Comparison of ENCODE assay signal across 8 cellular contexts in genomic region chr7:122836286-122836685, GRCh38. TPM values are rescaled to one million over a fixed set of nuclear protein-coding genes. Genes with fewer than 3 reads are reported as not detected.
"Had no signal": no experiment of that assay in that cellular context is flagged by ENCODE, and none has a peak within 500 bp of the region (broad histone marks: within the 10 kb centered on the region; RNA-seq: fewer than 3 reads in every experiment).

No MANE protein-coding gene starts in this region.

RNA-seq across cellular contexts. Expression of gene CADPS2, which starts 50.0 kb away (rescaled TPM):
- total RNA-seq: activated naive CD4-positive, alpha-beta T cell treated with anti-CD3 and anti-CD28 coated beads for 36 hours; activated naive CD4-positive, alpha-beta T cell treated with anti-CD3 and anti-CD28 coated beads, Interleukin-2, amount 50 U/mL, for 72 hours; activated naive CD8-positive, alpha-beta T cell treated with anti-CD3 and anti-CD28 coated beads for 36 hours; activated naive CD8-positive, alpha-beta T cell treated with anti-CD3 and anti-CD28 coated beads, Interleukin-2, amount 10 ng/mL, durations not matched to agents 7 days and 5 days; activated T-cell treated with anti-CD3 and anti-CD28 coated beads, Interleukin-2, amount 50 U/mL, for 72 hours; activated T-helper 1 cell treated with anti-CD3 and anti-CD28 coated beads, Interleukin-12 subunit alpha, Interleukin-12 subunit beta, Interleukin-2, Interleukin-4 antibody, amounts not matched to agents 30 ng/mL and 10 ng/mL and 1 ng/mL, durations not matched to agents 14 hours and 24 hours and 36 hours; activated T-helper 17 cell treated with anti-CD3 and anti-CD28 coated beads, Interleukin-2, amount 50 U/mL, for 72 hours; activated T-helper 2 cell treated with anti-CD3 and anti-CD28 coated beads, Interferon-gamma antibody, Interleukin-2, Interleukin-4, amounts not matched to agents 10 μg/mL and 5 μg/mL and 100 μg/mL, durations not matched to agents 14 hours and 24 hours and 36 hours had no signal
